ENCODE assay signal across 1 cellular context in the genomic region with DNA sequence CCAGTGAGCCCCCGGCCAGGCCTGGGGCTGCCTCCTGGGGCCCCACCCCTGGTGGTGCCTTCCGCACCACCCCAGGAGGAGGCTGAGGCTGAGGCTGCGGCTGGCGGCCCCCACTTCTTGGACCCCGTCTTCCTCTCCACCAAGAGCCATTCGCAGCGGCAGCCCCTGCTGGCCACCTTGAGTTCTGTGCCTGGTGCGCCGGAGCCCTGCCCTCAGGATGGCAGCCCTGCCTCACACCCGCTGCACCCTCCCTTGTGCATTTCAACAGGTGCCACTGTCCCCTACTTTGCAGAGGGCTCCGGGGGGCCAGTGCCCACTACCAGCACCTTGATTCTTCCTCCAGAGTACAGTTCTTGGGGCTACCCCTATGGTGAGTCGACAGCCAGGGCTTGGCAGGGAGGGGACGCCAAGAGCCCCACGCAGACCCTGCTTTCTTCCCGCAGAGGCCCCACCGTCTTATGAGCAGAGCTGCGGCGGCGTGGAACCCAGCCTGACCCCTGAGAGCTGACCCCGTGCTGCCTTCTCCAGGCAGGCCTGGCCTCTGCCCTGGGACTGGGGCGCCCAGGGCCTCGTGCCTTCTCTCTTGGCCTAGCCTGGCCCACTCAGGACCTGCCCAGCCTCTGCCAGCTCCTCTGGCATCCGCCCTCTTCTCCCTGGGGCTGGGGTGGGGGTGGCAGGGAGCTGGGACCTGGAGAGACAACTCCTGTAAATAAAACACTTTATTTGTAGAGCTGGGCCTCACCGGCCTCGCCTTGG.
TF ChIP-seq lines count a peak whose summit lies in the region.

No MANE protein-coding gene starts in this region.

TF ChIP-seq in HCT116, 20 proteins besides CTCF, POLR2A, EP300 and RAD21 (continued from another document):
- TF ChIP-seq EGR1 (IDR thresholded peaks at IDR 0.05; ENCODE audit: low read depth): no peak
- no peak for TF ChIP-seq EZH2phosphoT487 (IDR thresholded peaks at IDR 0.05; ENCODE audit: borderline replicate concordance)
- TF ChIP-seq, protein P1, sequence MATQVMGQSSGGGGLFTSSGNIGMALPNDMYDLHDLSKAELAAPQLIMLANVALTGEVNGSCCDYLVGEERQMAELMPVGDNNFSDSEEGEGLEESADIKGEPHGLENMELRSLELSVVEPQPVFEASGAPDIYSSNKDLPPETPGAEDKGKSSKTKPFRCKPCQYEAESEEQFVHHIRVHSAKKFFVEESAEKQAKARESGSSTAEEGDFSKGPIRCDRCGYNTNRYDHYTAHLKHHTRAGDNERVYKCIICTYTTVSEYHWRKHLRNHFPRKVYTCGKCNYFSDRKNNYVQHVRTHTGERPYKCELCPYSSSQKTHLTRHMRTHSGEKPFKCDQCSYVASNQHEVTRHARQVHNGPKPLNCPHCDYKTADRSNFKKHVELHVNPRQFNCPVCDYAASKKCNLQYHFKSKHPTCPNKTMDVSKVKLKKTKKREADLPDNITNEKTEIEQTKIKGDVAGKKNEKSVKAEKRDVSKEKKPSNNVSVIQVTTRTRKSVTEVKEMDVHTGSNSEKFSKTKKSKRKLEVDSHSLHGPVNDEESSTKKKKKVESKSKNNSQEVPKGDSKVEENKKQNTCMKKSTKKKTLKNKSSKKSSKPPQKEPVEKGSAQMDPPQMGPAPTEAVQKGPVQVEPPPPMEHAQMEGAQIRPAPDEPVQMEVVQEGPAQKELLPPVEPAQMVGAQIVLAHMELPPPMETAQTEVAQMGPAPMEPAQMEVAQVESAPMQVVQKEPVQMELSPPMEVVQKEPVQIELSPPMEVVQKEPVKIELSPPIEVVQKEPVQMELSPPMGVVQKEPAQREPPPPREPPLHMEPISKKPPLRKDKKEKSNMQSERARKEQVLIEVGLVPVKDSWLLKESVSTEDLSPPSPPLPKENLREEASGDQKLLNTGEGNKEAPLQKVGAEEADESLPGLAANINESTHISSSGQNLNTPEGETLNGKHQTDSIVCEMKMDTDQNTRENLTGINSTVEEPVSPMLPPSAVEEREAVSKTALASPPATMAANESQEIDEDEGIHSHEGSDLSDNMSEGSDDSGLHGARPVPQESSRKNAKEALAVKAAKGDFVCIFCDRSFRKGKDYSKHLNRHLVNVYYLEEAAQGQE (IDR thresholded peaks at IDR 0.05; ENCODE audit: low read depth): no peak
